ENCODE assay signal across 23 cellular contexts in genomic region chr13:22432690-22433089, GRCh38.
"Had no signal": no experiment of that assay in that cellular context is flagged by ENCODE, and none has a peak within 500 bp of the region (broad histone marks: within the 10 kb centered on the region; RNA-seq: fewer than 3 reads in every experiment).

No MANE protein-coding gene starts in this region.

- H3K27me3 ChIP-seq: body of pancreas, cardiac muscle cell, heart left ventricle, sigmoid colon, uterus had no signal

- FAIRE-seq: endometrium, islet of Langerhans had no signal

- DNase-seq: activated CD4-positive, alpha-beta T cell treated with anti-CD3 and anti-CD28 coated beads, Interleukin-2, amount 10 ng/mL, durations not matched to agents 24 days and 14 days; activated CD8-positive, alpha-beta memory T cell treated with anti-CD3 and anti-CD28 coated beads, Interleukin-2, amount 10 ng/mL, durations not matched to agents 7 days and 5 days; activated CD8-positive, alpha-beta T cell treated with anti-CD3 and anti-CD28 coated beads for 36 hours; activated effector memory CD4-positive, alpha-beta T cell treated with anti-CD3 and anti-CD28 coated beads, Interleukin-2, amount 50 U/mL, for 16 hours; activated naive CD4-positive, alpha-beta T cell treated with anti-CD3 and anti-CD28 coated beads, Interleukin-2, amount 50 U/mL, for 16 hours; activated naive CD8-positive, alpha-beta T cell treated with anti-CD3 and anti-CD28 coated beads, Interleukin-2, amount 50 U/mL, for 24 hours; activated T-cell treated with anti-CD3 and anti-CD28 coated beads for 4 hours; body of pancreas; effector CD4-positive, alpha-beta T cell; heart left ventricle; mesenchymal stem cell; nephron progenitor cell; posterior cingulate gyrus; sigmoid colon; stimulated activated CD4-positive, alpha-beta T cell treated with anti-CD3 and anti-CD28 coated beads, Interleukin-15, amount 100 ng/mL, for 24 hours; stimulated activated CD8-positive, alpha-beta memory T cell treated with anti-CD3 and anti-CD28 coated beads, Interleukin-4, amount 100 ng/mL, for 48 hours; stimulated activated naive B cell treated with anti-CD40 and anti-IgM and Interleukin-4, amounts not matched to agents 10 μg/mL and 1 μg/mL and 100 μg/mL, for 72 hours; trophoblast cell; uterus had no signal

- H3K4me2 ChIP-seq: smooth muscle cell had no signal

- H3K9me3 ChIP-seq: body of pancreas, uterus had no signal

- H3K27ac ChIP-seq: body of pancreas, cardiac muscle cell, heart left ventricle, sigmoid colon, uterus had no signal

- H3K36me3 ChIP-seq: cardiac muscle cell, heart left ventricle, sigmoid colon, uterus had no signal

- H3K4me3 ChIP-seq: body of pancreas, cardiac muscle cell, sigmoid colon, smooth muscle cell, uterus had no signal

- H3K4me1 ChIP-seq: sigmoid colon had no signal
